In the genomic region with DNA sequence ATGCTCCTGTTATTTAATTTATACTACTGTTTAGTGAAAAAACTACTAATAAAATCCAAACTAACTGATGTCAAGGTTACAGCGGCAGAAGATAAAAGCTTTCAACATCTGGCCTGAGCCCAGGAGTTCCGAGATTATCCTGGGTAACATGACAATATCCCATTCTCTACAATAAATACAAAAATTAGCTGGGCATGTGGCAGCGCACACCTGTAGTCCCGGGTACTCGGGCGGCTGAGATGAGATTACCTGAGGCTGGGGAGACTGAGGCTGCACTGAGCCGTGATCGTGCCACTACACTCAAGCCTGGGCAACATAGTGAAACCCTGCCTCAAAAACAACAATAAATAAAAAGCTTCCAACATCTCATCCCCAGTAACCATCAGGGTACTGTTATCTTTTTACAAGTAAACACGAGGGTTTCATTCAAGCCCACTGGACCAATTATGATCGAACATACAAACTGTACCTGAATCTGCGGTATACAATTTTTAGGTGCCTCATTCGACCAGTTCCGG, we compare ENCODE assay signal across 8 cellular contexts. TPM values are rescaled to one million over a fixed set of nuclear protein-coding genes. Genes with fewer than 3 reads are reported as not detected.
A peak's percentile ranks its signal among the peaks of the same experiment; 100 is the strongest.
DNase-seq lines count a peak whose midpoint lies in the region; ATAC-seq and TF ChIP-seq lines count a peak whose summit lies in the region.

No MANE protein-coding gene starts in this region.

- intact Hi-C loops in natural killer cell (cut with micrococcal nuclease) = loop anchor here (1.0 to 10.0 kb wide), 2 partner anchors 35 to 149 kb away; a partner anchor contains a TSS

- H3K4me1 Mint-ChIP-seq in natural killer cell = peaks cover 57 to 63% of the 10 kb centered on the region in 2 donors

- no peak for DNase-seq in AG10803 (ENCODE audit: low read depth)
- no peak for DNase-seq in coronary artery (ENCODE audit: low spot score)
- no peak for DNase-seq in natural killer cell
- no peak for DNase-seq in OCI-M1 (lab: John Stamatoyannopoulos, UW)
- DNase-seq in DMS79 (lab: John Stamatoyannopoulos, UW) = no peak

- H3K27ac Mint-ChIP-seq in natural killer cell = peak overlapping the region; percentile 96 to 99

- H3K4me3 ChIP-seq in AG10803 (ENCODE audit: low read length) = peak overlapping the region; percentile 99
- no peak overlapping the region for H3K4me3 ChIP-seq in KMS-11 (IDR thresholded peaks at IDR 0.05; ENCODE audit: insufficient read depth, low read depth, low read length)
- H3K4me3 ChIP-seq in coronary artery = peak overlapping the region; percentile 77

- peaks cover 42% of the 10 kb centered on the region for H3K79me2 ChIP-seq in KMS-11 (ENCODE audit: insufficient read depth, low read depth)

- H3K36me3 ChIP-seq in KMS-11 (ENCODE audit: insufficient read depth) = peaks cover 43% of the 10 kb centered on the region

- peaks cover 34% of the 10 kb centered on the region for H4K20me1 ChIP-seq in KMS-11 (ENCODE audit: insufficient read depth)

- peak overlapping the region; percentile 100 for H3K9ac ChIP-seq in KMS-11

- ATAC-seq in natural killer cell (no peak), GM18867 (IDR thresholded peaks at IDR 0.05; ENCODE audit: unreplicated experiment) (no peak), GM21390 (IDR thresholded peaks at IDR 0.05; ENCODE audit: unreplicated experiment) (no peak)

- no peaks in the 10 kb centered on the region for H3K27me3 Mint-ChIP-seq in natural killer cell (ENCODE audit: low read depth in 2 of 2)

- H2AFZ ChIP-seq in KMS-11 (ENCODE audit: low read depth) = no peak overlapping the region

- H3K9me3 Mint-ChIP-seq in natural killer cell = no peaks in the 10 kb centered on the region

- H3K4me1 ChIP-seq in KMS-11 (ENCODE audit: low read depth, poor library complexity, severe bottlenecking) = peaks cover 38% of the 10 kb centered on the region

- H3K4me2 ChIP-seq in KMS-11 = peak overlapping the region; percentile 97

- H3K27ac ChIP-seq in KMS-11 (peak overlapping the region; percentile 96), coronary artery (peak overlapping the region; percentile 81 to 99)

- H3K27me3 ChIP-seq in KMS-11 (ENCODE audit: insufficient read depth, low read depth) = no peaks in the 10 kb centered on the region

- peak overlapping the region; percentile 97 for H3K4me3 Mint-ChIP-seq in natural killer cell

- no peak for TF ChIP-seq CTCF in AG10803 (conservative IDR thresholded peaks at IDR 0.05; ENCODE audit: low read length)
- no peak for TF ChIP-seq CTCF in KMS-11 (conservative IDR thresholded peaks at IDR 0.05; ENCODE audit: low read depth, low read length)
- no peak for TF ChIP-seq CTCF in coronary artery (IDR thresholded peaks at IDR 0.05)
- TF ChIP-seq CTCF in natural killer cell (IDR thresholded peaks at IDR 0.05) = no peak

- H3K36me3 Mint-ChIP-seq in natural killer cell = peaks cover 31% of the 10 kb centered on the region

RNA-seq across cellular contexts. Expression of a gene that starts 1.3 kb away (rescaled TPM):
- total RNA-seq in natural killer cell = 1,000 to 10,000 TPM in 2 of 3 donors, 100 to 1,000 TPM in 1; 961 to 1,288 (median 1,179) TPM

RNA-seq across cellular contexts. Expression of a gene that starts 7.4 kb away (rescaled TPM):
- 1 to 10 TPM; 3.4 to 5.2 (median 3.9) TPM for total RNA-seq in natural killer cell

RNA-seq across cellular contexts. Expression of a gene that starts 35.6 kb away (rescaled TPM):
- 100 to 1,000 TPM; 120 to 165 (median 122) TPM for total RNA-seq in natural killer cell
